33 cellular contexts compared by ENCODE assay signal in the genomic region with DNA sequence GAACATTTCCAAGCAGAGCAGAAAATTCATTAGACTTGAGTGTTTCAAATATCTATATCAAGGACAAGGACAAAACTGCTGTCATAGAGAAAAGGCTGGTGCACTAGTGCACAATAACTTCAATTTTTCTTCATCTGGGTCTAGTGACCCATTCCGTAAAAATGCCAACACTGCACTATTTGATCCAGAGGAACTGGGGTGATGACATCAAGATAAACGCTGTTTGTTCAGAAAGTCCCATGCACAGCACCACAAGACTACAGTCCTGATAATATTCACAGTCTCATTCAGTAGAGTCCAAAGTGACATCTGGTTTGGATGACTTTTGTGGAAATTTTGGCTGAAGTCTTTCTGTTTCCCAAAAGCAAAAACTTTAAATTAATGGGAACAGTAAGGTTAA.
"Had no signal": no experiment of that assay in that cellular context is flagged by ENCODE, and none has a peak within 500 bp of the region (broad histone marks: within the 10 kb centered on the region; RNA-seq: fewer than 3 reads in every experiment).

No MANE protein-coding gene starts in this region.

- H3K4me3 Mint-ChIP-seq: dendritic cell treated with granulocyte-macrophage colony-stimulating factor and Interleukin-4, amounts not matched to agents 40 ng/mL and 50 ng/mL, for 4 days; effector memory CD8-positive, alpha-beta T cell; immature natural killer cell; mesothelial cell of epicardium; naive B cell; natural killer cell treated with Interleukin-12 subunit alpha and Interleukin-12 subunit beta and Interleukin-15 and Interleukin-18, amount 100 ng/mL, for 72 hours; neural crest cell; stimulated activated naive CD8-positive, alpha-beta T cell treated with anti-CD3 and anti-CD28 coated beads, Interleukin-15, amount 100 ng/mL, for 72 hours had no signal

- H3K4me1 ChIP-seq: colonic mucosa, esophagus squamous epithelium, gastroesophageal sphincter, heart left ventricle, pancreas, suprapubic skin, transverse colon, upper lobe of right lung had no signal

- H3K36me3 ChIP-seq: colonic mucosa, esophagus squamous epithelium, gastroesophageal sphincter, heart left ventricle, neutrophil, pancreas, suprapubic skin, transverse colon, upper lobe of right lung, uterus had no signal

- H3K9me3 ChIP-seq: colonic mucosa, gastroesophageal sphincter, heart left ventricle, mucosa of descending colon, neutrophil, pancreas, suprapubic skin, transverse colon, upper lobe of right lung, uterus had no signal

- H3K27me3 Mint-ChIP-seq: dendritic cell treated with granulocyte-macrophage colony-stimulating factor and Interleukin-4, amounts not matched to agents 40 ng/mL and 50 ng/mL, for 4 days; effector memory CD8-positive, alpha-beta T cell; natural killer cell treated with Interleukin-12 subunit alpha and Interleukin-12 subunit beta and Interleukin-15 and Interleukin-18, amount 100 ng/mL, for 72 hours had no signal

- H3K4me1 Mint-ChIP-seq: naive B cell; stimulated activated naive CD8-positive, alpha-beta T cell treated with anti-CD3 and anti-CD28 coated beads, Interleukin-15, amount 100 ng/mL, for 72 hours had no signal

- DNase-seq: colonic mucosa; effector memory CD8-positive, alpha-beta T cell; erythroblast; esophagus squamous epithelium; heart left ventricle; hypothalamus; immature natural killer cell; islet precursor cell; kidney glomerular epithelial cell; mesenchymal stem cell; mucosa of descending colon; naive B cell; pancreas; stimulated activated CD4-positive, alpha-beta T cell treated with anti-CD3 and anti-CD28 coated beads, Interleukin-12 subunit alpha, Interleukin-12 subunit beta, amount 100 ng/mL, for 4 hours; stimulated activated CD4-positive, alpha-beta T cell treated with anti-CD3 and anti-CD28 coated beads, Interleukin-1b, Interleukin-23, amount 100 ng/mL, for 48 hours; stimulated activated CD4-positive, alpha-beta T cell treated with anti-CD3 and anti-CD28 coated beads, Interleukin-4, amount 100 ng/mL, for 1 hour; stimulated activated CD8-positive, alpha-beta memory T cell treated with anti-CD3 and anti-CD28 coated beads, Interleukin-4, amount 100 ng/mL, for 48 hours; stimulated activated naive CD4-positive, alpha-beta T cell; stimulated activated naive CD8-positive, alpha-beta T cell treated with anti-CD3 and anti-CD28 coated beads, Interleukin-15, amount 100 ng/mL, for 72 hours; transverse colon; upper lobe of right lung; uterus had no signal

- ATAC-seq: effector memory CD8-positive, alpha-beta T cell; gastroesophageal sphincter; heart left ventricle; mucosa of descending colon; natural killer cell treated with Interleukin-12 subunit alpha and Interleukin-12 subunit beta and Interleukin-15 and Interleukin-18, amount 100 ng/mL, for 72 hours; pancreas; sciatic nerve; stimulated activated naive CD8-positive, alpha-beta T cell treated with anti-CD3 and anti-CD28 coated beads, Interleukin-15, amount 100 ng/mL, for 72 hours; upper lobe of right lung had no signal

- H3K27ac Mint-ChIP-seq: dendritic cell treated with granulocyte-macrophage colony-stimulating factor and Interleukin-4, amounts not matched to agents 40 ng/mL and 50 ng/mL, for 4 days; effector memory CD8-positive, alpha-beta T cell; immature natural killer cell; mesothelial cell of epicardium; naive B cell; natural killer cell treated with Interleukin-12 subunit alpha and Interleukin-12 subunit beta and Interleukin-15 and Interleukin-18, amount 100 ng/mL, for 72 hours; progenitor cell of endocrine pancreas; stimulated activated naive CD8-positive, alpha-beta T cell treated with anti-CD3 and anti-CD28 coated beads, Interleukin-15, amount 100 ng/mL, for 72 hours had no signal

- H3K4me2 ChIP-seq: smooth muscle cell had no signal

- H3K4me3 ChIP-seq: colonic mucosa, esophagus squamous epithelium, gastroesophageal sphincter, heart left ventricle, mucosa of descending colon, pancreas, smooth muscle cell, suprapubic skin, transverse colon, upper lobe of right lung, uterus had no signal

- H3K27ac ChIP-seq: colonic mucosa, esophagus squamous epithelium, gastroesophageal sphincter, heart left ventricle, neutrophil, pancreas, suprapubic skin, transverse colon, upper lobe of right lung, uterus had no signal

- H3K27me3 ChIP-seq: colonic mucosa, gastroesophageal sphincter, heart left ventricle, neutrophil, pancreas, suprapubic skin, transverse colon, upper lobe of right lung, uterus had no signal

- FAIRE-seq: endometrium, pancreas had no signal

- H3K36me3 Mint-ChIP-seq: naive B cell; natural killer cell treated with Interleukin-12 subunit alpha and Interleukin-12 subunit beta and Interleukin-15 and Interleukin-18, amount 100 ng/mL, for 72 hours had no signal
